In the genomic region with DNA sequence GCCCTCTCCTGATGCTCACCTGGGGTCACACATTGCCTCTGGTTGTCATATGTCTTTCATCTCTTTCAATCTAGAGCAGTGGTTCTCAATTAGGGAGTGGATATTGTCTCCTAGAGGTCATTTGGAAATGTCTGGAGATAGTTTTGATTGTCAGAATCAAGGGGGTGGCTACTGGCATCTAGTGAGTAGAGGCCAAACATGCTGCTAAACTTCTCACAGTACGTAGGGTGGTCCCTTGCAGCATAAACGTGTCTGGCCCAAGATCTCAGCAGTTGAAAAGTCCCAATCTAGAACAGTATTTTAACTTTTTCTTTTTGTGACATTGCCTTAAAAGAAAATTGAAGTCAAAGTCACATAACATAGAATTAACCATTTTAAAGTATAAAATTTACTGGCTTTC, we compare ENCODE assay signal across 14 cellular contexts. TPM values are rescaled to one million over a fixed set of nuclear protein-coding genes. Genes with fewer than 3 reads are reported as not detected.
DNase-seq lines count a peak whose midpoint lies in the region; ATAC-seq and TF ChIP-seq lines count a peak whose summit lies in the region.
"Had no signal": no experiment of that assay in that cellular context is flagged by ENCODE, and none has a peak within 500 bp of the region (broad histone marks: within the 10 kb centered on the region; RNA-seq: fewer than 3 reads in every experiment).

No MANE protein-coding gene starts in this region.

- H3K9me3 Mint-ChIP-seq in CD4-positive, CD25-positive, alpha-beta regulatory T cell, result no peaks in the 10 kb centered on the region
- no peaks in the 10 kb centered on the region for H3K9me3 Mint-ChIP-seq in activated B cell treated with CpG ODN at 0.5 μM for 24 hours

- 13 to 18% methylated on average over 2 of the region's 2 CpGs for WGBS in aorta, 2 donors

- peaks cover 47% of the 10 kb centered on the region for H3K4me1 ChIP-seq in CD4-positive, CD25-positive, alpha-beta regulatory T cell (ENCODE audit: control insufficient read depth, insufficient read depth, low read length, poor library complexity, severe bottlenecking)
- H3K4me1 ChIP-seq in mucosa of rectum (ENCODE audit: control insufficient read depth in 2 of 2, insufficient read depth in 2 of 2, low read length in 2 of 2) (peaks cover 19 to 20% of the 10 kb centered on the region in 2 donors), aorta (ENCODE audit: control insufficient read depth in 1 of 2, insufficient read depth in 2 of 2, low read length in 2 of 2) (no peaks in the 10 kb centered on the region)

- peak overlapping the region; percentile 36 to 70 (median 47) for H3K4me3 Mint-ChIP-seq in CD4-positive, CD25-positive, alpha-beta regulatory T cell
- peak overlapping the region; percentile 79 for H3K4me3 Mint-ChIP-seq in activated B cell treated with CpG ODN at 0.5 μM for 24 hours

- peaks cover 32% of the 10 kb centered on the region for H3K36me3 Mint-ChIP-seq in CD4-positive, CD25-positive, alpha-beta regulatory T cell
- H3K36me3 Mint-ChIP-seq in activated B cell treated with CpG ODN at 0.5 μM for 24 hours (ENCODE audit: low read depth), result peaks cover 39% of the 10 kb centered on the region

- TF ChIP-seq CTCF in activated B cell treated with CpG ODN at 0.5 μM for 24 hours (IDR thresholded peaks at IDR 0.05), result no peak

- H3K27me3 Mint-ChIP-seq in CD4-positive, CD25-positive, alpha-beta regulatory T cell, result no peaks in the 10 kb centered on the region
- no peaks in the 10 kb centered on the region for H3K27me3 Mint-ChIP-seq in activated B cell treated with CpG ODN at 0.5 μM for 24 hours

- peak overlapping the region; percentile 54 to 86 (median 76) for H3K27ac Mint-ChIP-seq in CD4-positive, CD25-positive, alpha-beta regulatory T cell
- H3K27ac Mint-ChIP-seq in activated B cell treated with CpG ODN at 0.5 μM for 24 hours, result peak overlapping the region; percentile 95

- H3K4me3 ChIP-seq in CD4-positive, CD25-positive, alpha-beta regulatory T cell (ENCODE audit: low read depth, low read length), result peak overlapping the region; percentile 42
- H3K4me3 ChIP-seq in mucosa of rectum (ENCODE audit: low read length in 2 of 2) (no peak overlapping the region), aorta (ENCODE audit: low read length in 2 of 2) (no peak overlapping the region)
- H3K4me3 ChIP-seq: SJCRH30 had no signal

- H3K36me3 ChIP-seq in CD4-positive, CD25-positive, alpha-beta regulatory T cell (ENCODE audit: control insufficient read depth, insufficient read depth, low read length), result peaks cover 17% of the 10 kb centered on the region
- H3K36me3 ChIP-seq in mucosa of rectum (ENCODE audit: control insufficient read depth in 2 of 2, insufficient read depth in 2 of 2, low read length in 2 of 2) (peaks cover 9 to 14% of the 10 kb centered on the region in 2 donors), aorta (ENCODE audit: control insufficient read depth in 1 of 2, insufficient read depth in 2 of 2, low read length in 1 of 2) (no peaks in the 10 kb centered on the region)

- POLR2A ChIA-PET in activated B cell treated with CpG ODN at 0.5 μM for 24 hours (lab: Charles Lee), result interaction anchor here (0.9 to 1.2 kb wide), 2 partner anchors 23 to 64 kb away, joined by 3 to 5 read pairs; a partner anchor contains a TSS

- no peak for DNase-seq in CD4-positive, CD25-positive, alpha-beta regulatory T cell
- DNase-seq in activated B cell treated with CpG ODN at 0.5 μM for 24 hours (no peak), aorta (no peak), SKM-1 (lab: John Stamatoyannopoulos, UW; ENCODE audit: unreplicated experiment) (no peak), head of caudate nucleus (no peak)
- DNase-seq: COR-L47, left cardiac atrium had no signal

- no peaks in the 10 kb centered on the region for H3K9me3 ChIP-seq in CD4-positive, CD25-positive, alpha-beta regulatory T cell (ENCODE audit: control insufficient read depth in 2 of 2, low read length in 2 of 2)
- H3K9me3 ChIP-seq in mucosa of rectum (ENCODE audit: control insufficient read depth in 2 of 2, low read length in 2 of 2) (no peaks in the 10 kb centered on the region), aorta (ENCODE audit: control insufficient read depth, low read length) (no peaks in the 10 kb centered on the region)
- H3K9me3 ChIP-seq: SJCRH30 had no signal

- intact Hi-C loops in activated B cell treated with CpG ODN at 0.5 μM for 24 hours (cut with micrococcal nuclease), result no loop called here
- intact Hi-C loops in aorta (cut with DNase I), result no loop called here
- intact Hi-C loops in head of caudate nucleus (cut with DNase I), result no loop called here

- peaks cover 36 to 72% (median 53%) of the 10 kb centered on the region in 4 donors for H3K4me1 Mint-ChIP-seq in CD4-positive, CD25-positive, alpha-beta regulatory T cell
- peaks cover 72% of the 10 kb centered on the region for H3K4me1 Mint-ChIP-seq in activated B cell treated with CpG ODN at 0.5 μM for 24 hours

- H3K9ac ChIP-seq in mucosa of rectum (ENCODE audit: low read depth in 1 of 2, low read length in 2 of 2), result no peak overlapping the region

- no peak overlapping the region for H3K27ac ChIP-seq in CD4-positive, CD25-positive, alpha-beta regulatory T cell (ENCODE audit: insufficient read depth, low read length, poor library complexity, severe bottlenecking)
- peak overlapping the region; percentile 11 to 33 for H3K27ac ChIP-seq in mucosa of rectum (ENCODE audit: low read depth in 2 of 2, low read length in 2 of 2)
- H3K27ac ChIP-seq in aorta (ENCODE audit: low read depth in 1 of 2, low read length in 2 of 2), result no peak overlapping the region

- no peaks in the 10 kb centered on the region for H3K27me3 ChIP-seq in CD4-positive, CD25-positive, alpha-beta regulatory T cell (ENCODE audit: control insufficient read depth, insufficient read depth, low read length)
- H3K27me3 ChIP-seq in mucosa of rectum (ENCODE audit: control insufficient read depth in 2 of 2, insufficient read depth in 2 of 2, low read length in 2 of 2), result no peaks in the 10 kb centered on the region
- no peaks in the 10 kb centered on the region for H3K27me3 ChIP-seq in aorta (ENCODE audit: control insufficient read depth in 1 of 2, insufficient read depth in 2 of 2, low read length in 1 of 2)
- H3K27me3 ChIP-seq: SJCRH30 had no signal

- CTCF ChIA-PET in activated B cell treated with CpG ODN at 0.5 μM for 24 hours (lab: Charles Lee), result no interaction called here

- ATAC-seq in CD4-positive, CD25-positive, alpha-beta regulatory T cell (ENCODE audit: low read depth in 2 of 2), result no peak
- ATAC-seq in GM19395 (IDR thresholded peaks at IDR 0.05; ENCODE audit: unreplicated experiment) (peak; percentile 17), activated B cell treated with CpG ODN at 0.5 μM for 24 hours (ENCODE audit: low read depth) (no peak), aorta (ENCODE audit: low FRiP score) (no peak), GM21360 (IDR thresholded peaks at IDR 0.05; ENCODE audit: unreplicated experiment) (no peak)
- ATAC-seq: left cardiac atrium had no signal

RNA-seq across cellular contexts. Expression of a gene that starts 30.5 kb away (rescaled TPM):
- not detected for total RNA-seq in CD4-positive, CD25-positive, alpha-beta regulatory T cell
- under 1 TPM; 0.05 to 0.23 (median 0.16) TPM for polyA plus RNA-seq in CD4-positive, CD25-positive, alpha-beta regulatory T cell
- total RNA-seq in activated B cell treated with CpG ODN at 0.5 μM for 24 hours (not detected in 2 replicates), aorta (not detected)
- polyA plus RNA-seq in aorta, result under 1 TPM in 1 of 2 donors, not detected in 1; 0.23 TPM
- total RNA-seq: activated CD8-positive, alpha-beta memory T cell treated with anti-CD3 and anti-CD28 coated beads for 36 hours; LHCN-M2; pulmonary artery endothelial cell; SJCRH30 had no signal

Comparison
In these comparisons a context has a peak if more than half of its experiments do, and no peak if none do; other contexts are left out.
1. H3K27ac ChIP-seq: peak in mucosa of rectum (2 of 2); none in CD4-positive, CD25-positive, alpha-beta regulatory T cell (single experiment) and aorta (0 of 2).